Comparison of ENCODE assay signal across 8 cellular contexts in the genomic region with DNA sequence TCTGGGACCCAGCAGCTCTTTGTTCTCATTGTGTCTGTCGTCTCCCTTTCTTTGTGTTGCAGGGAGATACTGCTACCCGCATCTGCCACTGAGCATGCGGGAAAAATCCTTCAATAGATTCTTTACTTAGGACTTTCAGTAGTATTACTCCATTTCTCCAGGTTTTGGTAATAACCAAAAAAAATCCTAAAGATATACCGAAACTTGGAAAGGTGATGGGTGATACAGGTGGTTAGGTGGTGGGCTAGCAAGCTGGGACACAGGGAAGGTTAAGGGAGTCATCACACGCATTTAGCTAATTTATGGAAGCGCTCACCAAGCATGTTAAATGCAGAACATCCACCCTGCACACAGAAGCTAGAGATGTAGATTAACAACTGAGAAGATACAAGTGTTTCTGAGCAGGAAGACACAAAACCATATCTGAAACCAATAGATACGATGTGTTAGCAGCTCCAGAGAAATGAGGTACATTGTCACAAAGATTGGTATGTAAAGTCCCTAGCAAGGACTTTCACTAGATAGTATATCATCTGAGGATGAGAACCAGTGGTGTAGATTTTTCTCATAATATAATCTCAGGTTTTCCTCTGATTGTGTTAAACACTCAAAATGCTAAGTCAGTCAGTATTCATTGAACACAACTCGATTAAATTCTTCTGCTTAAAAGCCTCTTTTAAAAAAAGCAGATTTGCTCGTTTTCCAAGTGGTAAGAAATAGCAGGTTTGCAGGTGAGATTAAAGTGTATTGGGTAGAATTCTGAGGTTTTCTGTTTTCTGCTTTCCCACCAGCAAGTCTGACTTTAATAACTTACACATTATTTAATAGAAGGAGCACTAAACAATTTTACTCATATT. TPM values are rescaled to one million over a fixed set of nuclear protein-coding genes. Genes with fewer than 3 reads are reported as not detected.
DNase-seq lines count a peak whose midpoint lies in the region; ATAC-seq and TF ChIP-seq lines count a peak whose summit lies in the region.

No MANE protein-coding gene starts in this region.

- H3K9me3 Mint-ChIP-seq in activated naive CD4-positive, alpha-beta T cell treated with anti-CD3 and anti-CD28 coated beads, Interleukin-2, amount 50 U/mL, for 24 hours = no peaks in the 10 kb centered on the region

- no peaks in the 10 kb centered on the region for H3K36me3 ChIP-seq in testis (ENCODE audit: low read depth, missing control alignments)
- no peaks in the 10 kb centered on the region for H3K36me3 ChIP-seq in left lung

- WGBS in testis, 2 donors = 15% methylated on average over 9 of the region's 9 CpGs

- H3K27me3 Mint-ChIP-seq in activated naive CD4-positive, alpha-beta T cell treated with anti-CD3 and anti-CD28 coated beads, Interleukin-2, amount 50 U/mL, for 24 hours = no peaks in the 10 kb centered on the region

- no peaks in the 10 kb centered on the region for H3K36me3 Mint-ChIP-seq in activated naive CD4-positive, alpha-beta T cell treated with anti-CD3 and anti-CD28 coated beads, Interleukin-2, amount 50 U/mL, for 24 hours

- H3K9me3 ChIP-seq in iPS-18c (ENCODE audit: control insufficient read depth, insufficient read depth, low read length) (no peaks in the 10 kb centered on the region), testis (no peaks in the 10 kb centered on the region), left lung (no peaks in the 10 kb centered on the region)

- TF ChIP-seq POLR2A in testis (IDR thresholded peaks at IDR 0.05) = no peak

- intact Hi-C loops in testis (cut with DNase I; ENCODE audit: low total_unique reads) (no loop called here), left lung (cut with DNase I) (no loop called here)

- TF ChIP-seq CTCF in testis (IDR thresholded peaks at IDR 0.05) (no peak), left lung (IDR thresholded peaks at IDR 0.05) (no peak)

- peaks cover 51% of the 10 kb centered on the region for H3K4me1 Mint-ChIP-seq in activated naive CD4-positive, alpha-beta T cell treated with anti-CD3 and anti-CD28 coated beads, Interleukin-2, amount 50 U/mL, for 24 hours

- no peak overlapping the region for H3K27ac Mint-ChIP-seq in activated naive CD4-positive, alpha-beta T cell treated with anti-CD3 and anti-CD28 coated beads, Interleukin-2, amount 50 U/mL, for 24 hours

- H3K4me3 ChIP-seq in iPS-18c (ENCODE audit: insufficient read depth, low read depth, low read length) (peak overlapping the region; percentile 65), testis (peak overlapping the region in 1 of 2 donors; percentile 78), left lung (peak overlapping the region in 1 of 2 donors; percentile 72)

- H3K4me1 ChIP-seq in testis = peaks cover 11% of the 10 kb centered on the region
- peaks cover 0 to 27% of the 10 kb centered on the region in 2 donors for H3K4me1 ChIP-seq in left lung

- H3K4me3 Mint-ChIP-seq in activated naive CD4-positive, alpha-beta T cell treated with anti-CD3 and anti-CD28 coated beads, Interleukin-2, amount 50 U/mL, for 24 hours = peak overlapping the region; percentile 85

- H3K27me3 ChIP-seq in testis (no peaks in the 10 kb centered on the region), left lung (peaks cover 8 to 33% of the 10 kb centered on the region in 2 donors)

- H3K27ac ChIP-seq in testis (peak overlapping the region; percentile 60 to 74), left lung (no peak overlapping the region)

- ATAC-seq in left lung = no peak
- no peak for ATAC-seq in HG02798 (IDR thresholded peaks at IDR 0.05; ENCODE audit: poor library complexity, unreplicated experiment)
- ATAC-seq in GM21526 (IDR thresholded peaks at IDR 0.05; ENCODE audit: low FRiP score, unreplicated experiment) = no peak

- no peak for DNase-seq in activated naive CD4-positive, alpha-beta T cell treated with Interleukin-2 at 50 U/mL for 16 hours
- peak; percentile 45 for DNase-seq in SHP77 treated with DMSO at 0.1 percent for 48 hours (lab: John Stamatoyannopoulos, UW)
- DNase-seq in testis = no peak
- no peak for DNase-seq in left lung

RNA-seq across cellular contexts. Expression of a gene that starts 1.3 kb away (rescaled TPM):
- total RNA-seq in testis = 100 to 1,000 TPM; 114 to 149 TPM
- polyA plus RNA-seq in testis (ENCODE audit: insufficient read depth, low read depth, low replicate concordance) = 73.1 TPM
- 10 to 100 TPM; 12.8 to 18.7 TPM for total RNA-seq in left lung

Comparison
In these comparisons a context has a peak if more than half of its experiments do, and no peak if none do; other contexts are left out.
1. H3K27ac ChIP-seq: peak in testis (2 of 2); none in left lung (0 of 2).
2. RNA of a gene that starts 1.3 kb away (total RNA-seq): 114 to 149 TPM in testis; 12.8 to 18.7 TPM in left lung; every median in the first group is over 4 times any median in the second.